Comparison of ENCODE assay signal across 19 cellular contexts in the genomic region with DNA sequence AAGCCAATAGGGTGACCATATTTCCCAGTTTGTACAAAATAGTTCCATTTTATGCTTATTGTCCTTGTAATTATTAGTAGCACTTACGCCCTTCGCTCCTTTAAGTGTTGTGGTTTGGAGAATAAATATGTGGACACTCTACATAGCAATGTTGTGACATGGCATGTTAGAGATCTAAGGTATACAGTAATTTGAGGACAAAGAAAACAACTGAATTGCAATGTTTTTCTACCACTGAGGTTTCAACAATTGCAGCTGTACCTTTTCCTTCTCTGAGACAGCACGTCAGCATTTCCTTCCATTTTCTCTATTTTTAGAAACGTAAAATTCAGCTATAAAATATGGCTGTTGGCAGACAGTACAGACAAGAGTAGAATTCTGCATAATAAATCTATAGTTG.
DNase-seq lines count a peak whose midpoint lies in the region; ATAC-seq and TF ChIP-seq lines count a peak whose summit lies in the region.
"Had no signal": no experiment of that assay in that cellular context is flagged by ENCODE, and none has a peak within 500 bp of the region (broad histone marks: within the 10 kb centered on the region; RNA-seq: fewer than 3 reads in every experiment).

No MANE protein-coding gene starts in this region.

- H3K4me3 ChIP-seq in SK-N-SH (ENCODE audit: low read depth in 2 of 2, low read length in 1 of 2): no peak overlapping the region
- H3K4me3 ChIP-seq in upper lobe of right lung: no peak overlapping the region
- H3K4me3 ChIP-seq in tibial nerve: no peak overlapping the region
- H3K4me3 ChIP-seq: K562 had no signal

- TF ChIP-seq POLR2A in tibial nerve (IDR thresholded peaks at IDR 0.05): no peak

- no peaks in the 10 kb centered on the region for H3K79me2 ChIP-seq in SK-N-SH (ENCODE audit: insufficient read depth)

- ATAC-seq in SK-N-SH treated with all-trans-retinoic acid at 6 μM for 48 hours (no peak; the same call in 2 of the 3 replicates), upper lobe of right lung (peak; percentile 57), GM19328 (IDR thresholded peaks at IDR 0.05; ENCODE audit: unreplicated experiment) (no peak)
- ATAC-seq: K562; naive thymus-derived CD8-positive, alpha-beta T cell; right cardiac atrium; stimulated activated effector memory CD8-positive, alpha-beta T cell treated with anti-CD3 and anti-CD28 coated beads, Interleukin-12 subunit alpha, Interleukin-12 subunit beta, amount 100 ng/mL, for 72 hours had no signal

- peaks cover 13% of the 10 kb centered on the region for H3F3A ChIP-seq in SK-N-SH (replicated peaks; ENCODE audit: insufficient read depth)

- TF ChIP-seq CTCF in SK-N-SH (IDR thresholded peaks at IDR 0.05) (no peak), upper lobe of right lung (IDR thresholded peaks at IDR 0.05) (no peak), tibial nerve (IDR thresholded peaks at IDR 0.05) (no peak)

- H2AFZ ChIP-seq in SK-N-SH (ENCODE audit: low read depth): no peak overlapping the region

- DNase-seq in SK-N-SH (no peak), amniotic epithelial cell (ENCODE audit: low read depth) (peak; percentile 40), glomerular visceral epithelial cell (ENCODE audit: extremely low spot score) (peak; percentile 3), upper lobe of right lung (no peak), tibial nerve (ENCODE audit: low spot score in 2 of 2) (no peak)
- no peak for DNase-seq in central memory CD4-positive, alpha-beta T cell
- DNase-seq: activated CD8-positive, alpha-beta memory T cell treated with anti-CD3 and anti-CD28 coated beads, Interleukin-2, amount 50 U/mL, for 48 hours; activated naive CD4-positive, alpha-beta T cell treated with anti-CD3 and anti-CD28 coated beads, Interleukin-2, amount 50 U/mL, for 16 hours; cerebellar nuclear complex; COR-L47; hippocampal formation; naive thymus-derived CD8-positive, alpha-beta T cell; right cardiac atrium; stimulated activated CD4-positive, alpha-beta T cell treated with anti-CD3 and anti-CD28 coated beads, Interleukin-4, amount 100 ng/mL, for 4 hours had no signal

- H3K9me2 ChIP-seq in SK-N-SH: no peaks in the 10 kb centered on the region

- WGBS in SK-N-SH (ENCODE audit: low lambda C conversion rate): 78% methylated on average over 4 of the region's 4 CpGs
- WGBS in tibial nerve, 2 donors: 73 to 78% methylated on average over 4 of the region's 4 CpGs

- POLR2A ChIA-PET in SK-N-SH (lab: Yijun Ruan, JAX): no interaction called here

- H3K27ac ChIP-seq in SK-N-SH (ENCODE audit: low read depth in 2 of 2, low read length in 1 of 2) (peak overlapping the region in 1 of 2 experiments; percentile 17; a peak in 1 of 4 replicates), upper lobe of right lung (no peak overlapping the region), tibial nerve (no peak overlapping the region)
- H3K27ac ChIP-seq: RWPE1 had no signal

- no peaks in the 10 kb centered on the region for H3K36me3 ChIP-seq in SK-N-SH (replicated peaks in 1 of 2; ENCODE audit: control insufficient read depth in 1 of 2, insufficient read depth in 2 of 2, low read length in 1 of 2)
- H3K36me3 ChIP-seq in upper lobe of right lung: no peaks in the 10 kb centered on the region
- no peaks in the 10 kb centered on the region for H3K36me3 ChIP-seq in tibial nerve

- 0 out of 2 replicates have a peak overlapping the region, but pooled peaks have one; percentile 10 for H3K4me2 ChIP-seq in SK-N-SH

- TF ChIP-seq RAD21 in SK-N-SH (IDR thresholded peaks at IDR 0.05; ENCODE audit: low read length): no peak

- TF ChIP-seq EP300 in SK-N-SH (IDR thresholded peaks at IDR 0.05; ENCODE audit: borderline replicate concordance in 1 of 2, low read depth in 1 of 2, low read length in 1 of 2) (no peak), tibial nerve (IDR thresholded peaks at IDR 0.05) (no peak)

- intact Hi-C loops in upper lobe of right lung (cut with DNase I): no loop called here

- H3K4me1 ChIP-seq in SK-N-SH (ENCODE audit: control insufficient read depth in 1 of 2, insufficient read depth in 2 of 2, low read depth in 1 of 2, low read length in 1 of 2): peaks cover 10 to 24% of the 10 kb centered on the region in 2 experiments; a peak in 3 of 4 replicates
- H3K4me1 ChIP-seq in upper lobe of right lung: peaks cover 10% of the 10 kb centered on the region
- H3K4me1 ChIP-seq in tibial nerve: peaks cover 0 to 20% (median 7%) of the 10 kb centered on the region in 4 donors

- H3K27me3 ChIP-seq in SK-N-SH (ENCODE audit: insufficient read depth) (no peaks in the 10 kb centered on the region), upper lobe of right lung (no peaks in the 10 kb centered on the region), tibial nerve (no peaks in the 10 kb centered on the region)

- no peak overlapping the region for H3K9ac ChIP-seq in SK-N-SH

- no peaks in the 10 kb centered on the region for H4K20me1 ChIP-seq in SK-N-SH (ENCODE audit: insufficient read depth)

- H3K9me3 ChIP-seq in SK-N-SH (no peaks in the 10 kb centered on the region), upper lobe of right lung (no peaks in the 10 kb centered on the region), tibial nerve (peaks cover 0 to 4% (median 0%) of the 10 kb centered on the region in 4 donors)

- CTCF ChIA-PET in SK-N-SH (lab: Yijun Ruan, JAX): interaction anchor here (1.6 to 16.5 kb wide), 2 partner anchors 68 to 239 kb away, joined by 5 to 159 read pairs; no protein-coding TSS in a partner anchor

TF ChIP-seq in SK-N-SH, 30 proteins besides CTCF, POLR2A, EP300 and RAD21 (continues in another document):
- peak; percentile 19; the same call in 1 of the 2 replicates for TF ChIP-seq TCF12 (IDR thresholded peaks at IDR 0.05)
- TF ChIP-seq, protein P1, sequence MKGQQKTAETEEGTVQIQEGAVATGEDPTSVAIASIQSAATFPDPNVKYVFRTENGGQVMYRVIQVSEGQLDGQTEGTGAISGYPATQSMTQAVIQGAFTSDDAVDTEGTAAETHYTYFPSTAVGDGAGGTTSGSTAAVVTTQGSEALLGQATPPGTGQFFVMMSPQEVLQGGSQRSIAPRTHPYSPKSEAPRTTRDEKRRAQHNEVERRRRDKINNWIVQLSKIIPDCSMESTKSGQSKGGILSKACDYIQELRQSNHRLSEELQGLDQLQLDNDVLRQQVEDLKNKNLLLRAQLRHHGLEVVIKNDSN (IDR thresholded peaks at IDR 0.05; ENCODE audit: borderline replicate concordance, low read depth): no peak
- TF ChIP-seq RCOR1 (IDR thresholded peaks at IDR 0.05; ENCODE audit: low read length): no peak
- no peak for TF ChIP-seq GATA2 (CRISPR knock-in tag; IDR thresholded peaks at IDR 0.05)
- no peak for TF ChIP-seq NRF1 (IDR thresholded peaks at IDR 0.05; ENCODE audit: low read depth, low read length)
- peak; percentile 8; the same call in 1 of the 2 replicates for TF ChIP-seq JUND (IDR thresholded peaks at IDR 0.05)
- no peak for TF ChIP-seq FOXM1 (IDR thresholded peaks at IDR 0.05; ENCODE audit: low read depth)
- no peak for TF ChIP-seq SMC3 (IDR thresholded peaks at IDR 0.05; ENCODE audit: low read depth, low read length)
- TF ChIP-seq RXRA (IDR thresholded peaks at IDR 0.05; ENCODE audit: borderline replicate concordance, low read depth): no peak
- TF ChIP-seq, protein P2, sequence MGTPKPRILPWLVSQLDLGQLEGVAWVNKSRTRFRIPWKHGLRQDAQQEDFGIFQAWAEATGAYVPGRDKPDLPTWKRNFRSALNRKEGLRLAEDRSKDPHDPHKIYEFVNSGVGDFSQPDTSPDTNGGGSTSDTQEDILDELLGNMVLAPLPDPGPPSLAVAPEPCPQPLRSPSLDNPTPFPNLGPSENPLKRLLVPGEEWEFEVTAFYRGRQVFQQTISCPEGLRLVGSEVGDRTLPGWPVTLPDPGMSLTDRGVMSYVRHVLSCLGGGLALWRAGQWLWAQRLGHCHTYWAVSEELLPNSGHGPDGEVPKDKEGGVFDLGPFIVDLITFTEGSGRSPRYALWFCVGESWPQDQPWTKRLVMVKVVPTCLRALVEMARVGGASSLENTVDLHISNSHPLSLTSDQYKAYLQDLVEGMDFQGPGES (IDR thresholded peaks at IDR 0.05; ENCODE audit: low read depth, low read length): no peak

TF ChIP-seq in SK-N-SH treated with all-trans-retinoic acid at 6 μM for 48 hours, 23 proteins besides CTCF, POLR2A, EP300 and RAD21 (continues in another document):
- TF ChIP-seq ESRRG (CRISPR knock-in tag; IDR thresholded peaks at IDR 0.05): no peak
- TF ChIP-seq, protein P3, sequence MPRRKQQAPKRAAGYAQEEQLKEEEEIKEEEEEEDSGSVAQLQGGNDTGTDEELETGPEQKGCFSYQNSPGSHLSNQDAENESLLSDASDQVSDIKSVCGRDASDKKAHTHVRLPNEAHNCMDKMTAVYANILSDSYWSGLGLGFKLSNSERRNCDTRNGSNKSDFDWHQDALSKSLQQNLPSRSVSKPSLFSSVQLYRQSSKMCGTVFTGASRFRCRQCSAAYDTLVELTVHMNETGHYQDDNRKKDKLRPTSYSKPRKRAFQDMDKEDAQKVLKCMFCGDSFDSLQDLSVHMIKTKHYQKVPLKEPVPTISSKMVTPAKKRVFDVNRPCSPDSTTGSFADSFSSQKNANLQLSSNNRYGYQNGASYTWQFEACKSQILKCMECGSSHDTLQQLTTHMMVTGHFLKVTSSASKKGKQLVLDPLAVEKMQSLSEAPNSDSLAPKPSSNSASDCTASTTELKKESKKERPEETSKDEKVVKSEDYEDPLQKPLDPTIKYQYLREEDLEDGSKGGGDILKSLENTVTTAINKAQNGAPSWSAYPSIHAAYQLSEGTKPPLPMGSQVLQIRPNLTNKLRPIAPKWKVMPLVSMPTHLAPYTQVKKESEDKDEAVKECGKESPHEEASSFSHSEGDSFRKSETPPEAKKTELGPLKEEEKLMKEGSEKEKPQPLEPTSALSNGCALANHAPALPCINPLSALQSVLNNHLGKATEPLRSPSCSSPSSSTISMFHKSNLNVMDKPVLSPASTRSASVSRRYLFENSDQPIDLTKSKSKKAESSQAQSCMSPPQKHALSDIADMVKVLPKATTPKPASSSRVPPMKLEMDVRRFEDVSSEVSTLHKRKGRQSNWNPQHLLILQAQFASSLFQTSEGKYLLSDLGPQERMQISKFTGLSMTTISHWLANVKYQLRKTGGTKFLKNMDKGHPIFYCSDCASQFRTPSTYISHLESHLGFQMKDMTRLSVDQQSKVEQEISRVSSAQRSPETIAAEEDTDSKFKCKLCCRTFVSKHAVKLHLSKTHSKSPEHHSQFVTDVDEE (CRISPR knock-in tag; IDR thresholded peaks at IDR 0.05): no peak
- TF ChIP-seq OSR1 (CRISPR knock-in tag; IDR thresholded peaks at IDR 0.05): no peak
- no peak for TF ChIP-seq ZNF70 (CRISPR knock-in tag; IDR thresholded peaks at IDR 0.05)
- no peak for TF ChIP-seq ISL1 (CRISPR knock-in tag; IDR thresholded peaks at IDR 0.05)

Comparison
In these comparisons a context has a peak if more than half of its experiments do, and no peak if none do; other contexts are left out.
1. DNase-seq: peak in amniotic epithelial cell (single experiment) and glomerular visceral epithelial cell (single experiment); none in SK-N-SH (single experiment), upper lobe of right lung (single experiment), central memory CD4-positive, alpha-beta T cell (single experiment) and tibial nerve (0 of 2).